16 cellular contexts compared by ENCODE assay signal in the genomic region with DNA sequence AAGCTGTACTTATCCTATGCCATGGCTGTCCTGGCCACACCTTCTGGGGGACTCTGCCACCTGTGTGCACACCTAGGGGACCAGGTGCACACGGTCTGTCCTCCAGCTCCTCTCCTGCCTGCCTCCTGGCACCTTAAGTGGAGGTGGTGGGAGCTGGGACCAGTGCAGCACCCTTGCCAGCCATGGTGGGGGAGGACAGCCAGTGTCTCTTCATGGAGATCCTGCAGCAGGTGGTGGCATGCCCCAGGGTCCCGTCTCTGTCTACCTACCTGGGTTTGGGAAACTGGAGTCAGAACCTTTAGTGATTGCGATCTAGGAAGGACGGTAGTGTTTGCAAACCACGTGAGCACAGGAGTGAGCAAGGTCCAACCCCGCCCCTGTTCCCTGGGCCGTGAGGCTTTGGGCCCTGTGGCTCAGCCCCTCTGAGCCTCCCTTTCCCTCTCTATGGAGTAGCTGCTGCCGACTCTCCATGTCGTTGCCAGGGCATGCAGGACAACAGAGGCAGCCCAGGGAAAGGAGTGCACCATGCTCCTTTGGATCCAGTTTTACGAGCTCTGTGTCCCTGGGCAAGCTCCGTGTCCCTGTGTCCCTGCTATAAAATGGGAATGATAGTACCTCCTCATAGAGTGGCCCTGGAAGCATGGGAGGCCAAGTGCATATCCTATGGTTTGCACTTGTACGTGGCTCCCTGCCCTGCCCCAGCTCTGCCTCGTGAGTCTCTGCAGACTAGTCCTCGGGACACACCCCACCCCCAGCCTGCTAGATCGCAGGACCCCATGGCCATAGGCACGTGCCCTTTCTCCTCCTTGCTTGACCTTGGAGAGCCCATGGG. TPM values are rescaled to one million over a fixed set of nuclear protein-coding genes. Genes with fewer than 3 reads are reported as not detected.
DNase-seq lines count a peak whose midpoint lies in the region; ATAC-seq and TF ChIP-seq lines count a peak whose summit lies in the region.
"Had no signal": no experiment of that assay in that cellular context is flagged by ENCODE, and none has a peak within 500 bp of the region (broad histone marks: within the 10 kb centered on the region; RNA-seq: fewer than 3 reads in every experiment).

No MANE protein-coding gene starts in this region.

- no peak overlapping the region for H3K4me3 ChIP-seq in IMR-90 (ENCODE audit: insufficient read depth, low read depth, low read length)
- H3K4me3 ChIP-seq in right lobe of liver, result peak overlapping the region in 2 of 3 donors; percentile 27 to 39
- no peak overlapping the region for H3K4me3 ChIP-seq in HAP-1
- H3K4me3 ChIP-seq: psoas muscle had no signal

- peaks cover 7% of the 10 kb centered on the region for H3K9me1 ChIP-seq in IMR-90 (ENCODE audit: insufficient read depth, low read length)

- ATAC-seq in IMR-90 (ENCODE audit: low read depth), result no peak
- peak; percentile 90 to 95 (median 92) for ATAC-seq in right lobe of liver
- no peak for ATAC-seq in HG02840 (IDR thresholded peaks at IDR 0.05; ENCODE audit: low FRiP score, unreplicated experiment)
- ATAC-seq: activated CD8-positive, alpha-beta T cell treated with anti-CD3 and anti-CD28 coated beads, Interleukin-2, amount 10 ng/mL, durations not matched to agents 7 days and 5 days; psoas muscle had no signal

- intact Hi-C loops in IMR-90 (cut with micrococcal nuclease), result no loop called here
- intact Hi-C loops in right lobe of liver (cut with DNase I), result no loop called here

- TF ChIP-seq RAD21 in IMR-90 (IDR thresholded peaks at IDR 0.05; ENCODE audit: low read length), result no peak

- no peak overlapping the region for H3K4me2 ChIP-seq in IMR-90 (ENCODE audit: low read depth, low read length)

- H3K27me3 ChIP-seq in IMR-90 (ENCODE audit: control insufficient read depth, insufficient read depth, low read length) (peaks cover 18% of the 10 kb centered on the region), right lobe of liver (no peaks in the 10 kb centered on the region), HAP-1 (ENCODE audit: low read depth) (no peaks in the 10 kb centered on the region)

- H4K91ac ChIP-seq in IMR-90 (ENCODE audit: insufficient read depth, low read depth, low read length), result no peak overlapping the region

- no peak overlapping the region for H2BK120ac ChIP-seq in IMR-90 (ENCODE audit: low read depth, low read length)

- WGBS in IMR-90 (ENCODE audit: extremely low coverage in 2 of 2, insufficient read length in 1 of 2), 2 experiments, result 78% methylated on average over 4 of the region's 16 CpGs; no CpG with 5 or more reads in 1 of the 2 experiments
- WGBS in right lobe of liver (ENCODE audit: insufficient coverage, low coverage, low lambda C conversion rate, missing lambda C conversion rate), result 49% methylated on average over 5 of the region's 16 CpGs

- no peak overlapping the region for H3K9ac ChIP-seq in IMR-90 (ENCODE audit: low read depth, low read length)

- CTCF ChIA-PET in IMR-90 (lab: Yijun Ruan, JAX), result interaction anchor here (0.5 kb wide), 1 partner anchor 1110 kb away, joined by 4 read pairs; no protein-coding TSS in a partner anchor

- no peak overlapping the region for H4K5ac ChIP-seq in IMR-90 (ENCODE audit: low read depth, low read length)

- BruUV-seq in IMR-90 (replicated peaks; lab: Mats Ljungman, UMichigan), result no TSS peak

- no peak for DNase-seq in IMR-90
- DNase-seq in right lobe of liver, result peak; percentile 67 to 84 (median 76)
- DNase-seq in NCI-H1930 (lab: John Stamatoyannopoulos, UW), result no peak
- DNase-seq in HAP-1 (ENCODE audit: low spot score in 2 of 2), result no peak
- DNase-seq: activated CD8-positive, alpha-beta T cell treated with anti-CD3 and anti-CD28 coated beads, Interleukin-2, amount 10 ng/mL, durations not matched to agents 7 days and 5 days; glutamatergic neuron; naive B cell; NCI-H2029 treated with DMSO at 0.1 percent for 48 hours; NCI-H526 treated with DMSO at 0.1 percent for 48 hours; psoas muscle had no signal

- dilution Hi-C loops in IMR-90 (cut with HindIII; ENCODE audit: low sequenced_read_pairs, unreplicated experiment), result no loop called here

- H2AK5ac ChIP-seq in IMR-90 (ENCODE audit: low read depth, low read length), result peak overlapping the region; percentile 66

- H2BK15ac ChIP-seq in IMR-90 (ENCODE audit: low read depth, low read length), result no peak overlapping the region

- H4K20me1 ChIP-seq in IMR-90 (ENCODE audit: insufficient read depth, low read length), result no peaks in the 10 kb centered on the region

- POLR2A ChIA-PET in IMR-90 (lab: Charles Lee; ENCODE audit: unreplicated experiment), result no interaction called here

- H3K4me1 ChIP-seq in IMR-90 (ENCODE audit: control insufficient read depth, insufficient read depth, low read length) (peaks cover 10% of the 10 kb centered on the region; the same call in 1 of the 2 replicates), right lobe of liver (peaks cover 0 to 18% (median 0%) of the 10 kb centered on the region in 4 donors), HAP-1 (no peaks in the 10 kb centered on the region)
- H3K4me1 ChIP-seq: psoas muscle had no signal

- H3K27ac ChIP-seq in IMR-90 (ENCODE audit: insufficient read depth, low read length) (no peak overlapping the region), cingulate gyrus (ENCODE audit: low read depth, low read length) (peak overlapping the region; percentile 75), right lobe of liver (peak overlapping the region; percentile 17 to 75 (median 63)), temporal lobe (ENCODE audit: low read depth, low read length) (peak overlapping the region; percentile 84)

- TF ChIP-seq POLR2A in IMR-90 (IDR thresholded peaks at IDR 0.05; ENCODE audit: low read depth, low read length), result no peak
- TF ChIP-seq POLR2A in right lobe of liver (IDR thresholded peaks at IDR 0.05), result no peak

- H2BK20ac ChIP-seq in IMR-90 (ENCODE audit: low read depth, low read length), result peak overlapping the region; percentile 71; the same call in 1 of the 2 replicates

- peak overlapping the region; percentile 27; the same call in 1 of the 2 replicates for H3K4ac ChIP-seq in IMR-90 (ENCODE audit: low read depth, low read length)

- in situ Hi-C loops in IMR-90 (cut with MboI; ENCODE audit: low sequenced_read_pairs), result no loop called here
- in situ Hi-C loops in HAP-1 (cut with MboI; ENCODE audit: low sequenced_read_pairs), result no loop called here

- H3K36me3 ChIP-seq in IMR-90 (ENCODE audit: control insufficient read depth, insufficient read depth, low read length), result no peaks in the 10 kb centered on the region
- H3K36me3 ChIP-seq in right lobe of liver, result no peaks in the 10 kb centered on the region
- no peaks in the 10 kb centered on the region for H3K36me3 ChIP-seq in HAP-1 (replicated peaks)

- no peak overlapping the region; the same call in 1 of the 2 replicates for H3K23ac ChIP-seq in IMR-90 (ENCODE audit: low read depth, low read length)

- H3K79me1 ChIP-seq in IMR-90 (ENCODE audit: low read depth in 1 of 2, low read length in 2 of 2), result no peaks in the 10 kb centered on the region

- no peak overlapping the region for H3K56ac ChIP-seq in IMR-90 (ENCODE audit: extremely low read depth, insufficient read depth, low read length)

- no peak overlapping the region for H4K8ac ChIP-seq in IMR-90 (ENCODE audit: low read depth in 2 of 2, low read length in 2 of 2)

- no peak overlapping the region for H2AFZ ChIP-seq in IMR-90 (replicated peaks; ENCODE audit: low read length, poor library complexity)

- no peak overlapping the region for H3K14ac ChIP-seq in IMR-90 (replicated peaks; ENCODE audit: low read depth, low read length)

- no peak overlapping the region for H2BK5ac ChIP-seq in IMR-90 (ENCODE audit: low read depth, low read length, poor library complexity, severe bottlenecking)

- no peak for TF ChIP-seq CTCF in IMR-90 (conservative IDR thresholded peaks at IDR 0.05; ENCODE audit: low read depth, low read length)
- TF ChIP-seq CTCF in right lobe of liver (IDR thresholded peaks at IDR 0.05), result no peak

- H3K9me3 ChIP-seq in IMR-90 (ENCODE audit: control insufficient read depth, insufficient read depth, low read length) (no peaks in the 10 kb centered on the region), right lobe of liver (no peaks in the 10 kb centered on the region), HAP-1 (no peaks in the 10 kb centered on the region)
- H3K9me3 ChIP-seq: psoas muscle had no signal

- H3K18ac ChIP-seq in IMR-90 (ENCODE audit: low read depth, low read length), result no peak overlapping the region

- H2AK9ac ChIP-seq in IMR-90 (replicated peaks; ENCODE audit: low read depth, low read length, poor library complexity), result no peak overlapping the region

TF ChIP-seq in IMR-90, 13 proteins besides CTCF, POLR2A, EP300 and RAD21 (continues in another document):
- TF ChIP-seq MAZ (IDR thresholded peaks at IDR 0.05; ENCODE audit: borderline replicate concordance, low read depth, low read length) (no peak), FOS (IDR thresholded peaks at IDR 0.05; ENCODE audit: low read depth, low read length) (no peak), MXI1 (IDR thresholded peaks at IDR 0.05; ENCODE audit: borderline replicate concordance, low read depth, low read length) (no peak)
- TF ChIP-seq, protein P1, sequence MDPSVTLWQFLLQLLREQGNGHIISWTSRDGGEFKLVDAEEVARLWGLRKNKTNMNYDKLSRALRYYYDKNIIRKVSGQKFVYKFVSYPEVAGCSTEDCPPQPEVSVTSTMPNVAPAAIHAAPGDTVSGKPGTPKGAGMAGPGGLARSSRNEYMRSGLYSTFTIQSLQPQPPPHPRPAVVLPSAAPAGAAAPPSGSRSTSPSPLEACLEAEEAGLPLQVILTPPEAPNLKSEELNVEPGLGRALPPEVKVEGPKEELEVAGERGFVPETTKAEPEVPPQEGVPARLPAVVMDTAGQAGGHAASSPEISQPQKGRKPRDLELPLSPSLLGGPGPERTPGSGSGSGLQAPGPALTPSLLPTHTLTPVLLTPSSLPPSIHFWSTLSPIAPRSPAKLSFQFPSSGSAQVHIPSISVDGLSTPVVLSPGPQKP (IDR thresholded peaks at IDR 0.05; ENCODE audit: borderline replicate concordance, low read depth, low read length), result no peak

RNA-seq across cellular contexts. Expression of gene ADGRG1, which starts 7.1 kb away (rescaled TPM):
- total RNA-seq in IMR-90 (2012; rRNA removed), result 0.83 and 0.90 TPM in 2 replicates
- polyA plus RNA-seq in IMR-90 (2012; rRNA removed), result 7.0 and 8.4 TPM in 2 replicates
- polyA plus RNA-seq in IMR-90 (2012; cell fraction: cytosol; rRNA removed), result 7.1 and 9.4 TPM in 2 replicates
- 7.6 and 14.1 TPM in 2 replicates for polyA plus RNA-seq in IMR-90 (2012; cell fraction: nucleus; rRNA removed; ENCODE audit: low replicate concordance)
- total RNA-seq in right lobe of liver, result 1 to 10 TPM; 1.8 to 4.2 (median 3.4) TPM
- total RNA-seq in temporal lobe, result 47.0 TPM

RNA-seq across cellular contexts. Expression of gene ADGRG3, which starts 32.6 kb away (rescaled TPM):
- not detected in 2 replicates for total RNA-seq in IMR-90 (2012; rRNA removed)
- polyA plus RNA-seq in IMR-90 (2012; rRNA removed), result not detected in 2 replicates
- not detected in 2 replicates for polyA plus RNA-seq in IMR-90 (2012; cell fraction: cytosol; rRNA removed)
- polyA plus RNA-seq in IMR-90 (2012; cell fraction: nucleus; rRNA removed; ENCODE audit: low replicate concordance), result not detected in 2 replicates
- 1 to 10 TPM in 1 of 6 experiments, under 1 TPM in 5; 0.37 to 1.6 (median 0.83) TPM for total RNA-seq in right lobe of liver
- total RNA-seq in temporal lobe, result 0.49 TPM
- total RNA-seq: chondrocyte, Daoy, HT1080 had no signal

RNA-seq across cellular contexts. Expression of gene DRC7, which starts 59.1 kb away (rescaled TPM):
- total RNA-seq in IMR-90 (2012; rRNA removed) (not detected in 2 replicates), right lobe of liver (under 1 TPM; 0.06 to 0.37 (median 0.19) TPM), temporal lobe (0.74 TPM)
- not detected in 2 replicates for polyA plus RNA-seq in IMR-90 (2012; rRNA removed)
- polyA plus RNA-seq in IMR-90 (2012; cell fraction: cytosol; rRNA removed), result not detected in 2 replicates
- not detected in 2 replicates for polyA plus RNA-seq in IMR-90 (2012; cell fraction: nucleus; rRNA removed; ENCODE audit: low replicate concordance)
- total RNA-seq: chondrocyte, Daoy, HT1080, psoas muscle had no signal
- polyA plus RNA-seq: psoas muscle had no signal

Comparison
In these comparisons a context has a peak if more than half of its experiments do, and no peak if none do; other contexts are left out.
1. ATAC-seq: peak in right lobe of liver (4 of 4); none in IMR-90 (single experiment) and HG02840 (single experiment).
2. DNase-seq: peak in right lobe of liver (3 of 3); none in IMR-90 (single experiment), NCI-H1930 (0 of 2) and HAP-1 (0 of 2).
3. H3K4me3 ChIP-seq: peak in right lobe of liver (2 of 3); none in IMR-90 (single experiment) and HAP-1 (single experiment).